Comparison of ENCODE assay signal across 18 cellular contexts in genomic region chr17:19494961-19495806, GRCh38.
"Had no signal": no experiment of that assay in that cellular context is flagged by ENCODE, and none has a peak within 500 bp of the region (broad histone marks: within the 10 kb centered on the region; RNA-seq: fewer than 3 reads in every experiment).

No MANE protein-coding gene starts in this region.

- H3K27me3 ChIP-seq: esophagus squamous epithelium, thyroid gland had no signal

- H3K9me3 Mint-ChIP-seq: activated T-cell treated with anti-CD3 and anti-CD28 coated beads, Interleukin-2, amount 50 U/mL, for 4 hours; nephron; stimulated activated naive CD8-positive, alpha-beta T cell treated with anti-CD3 and anti-CD28 coated beads, Interleukin-15, amount 100 ng/mL, for 72 hours; T-helper 2 cell treated with Interferon-gamma antibody and Interleukin-4, amounts not matched to agents 5 μg/mL and 100 μg/mL, for 36 hours had no signal

- H3K4me3 Mint-ChIP-seq: activated CD8-positive, alpha-beta memory T cell treated with anti-CD3 and anti-CD28 coated beads, Interleukin-2, amount 10 ng/mL, durations not matched to agents 7 days and 5 days; activated T-cell treated with anti-CD3 and anti-CD28 coated beads, Interleukin-2, amount 50 U/mL, for 4 hours; nephron; stimulated activated naive CD8-positive, alpha-beta T cell treated with anti-CD3 and anti-CD28 coated beads, Interleukin-15, amount 100 ng/mL, for 72 hours; T-helper 2 cell treated with Interferon-gamma antibody and Interleukin-4, amounts not matched to agents 5 μg/mL and 100 μg/mL, for 36 hours had no signal

- FAIRE-seq: bronchial epithelial cell, islet of Langerhans had no signal

- H3K27ac ChIP-seq: esophagus squamous epithelium, thyroid gland had no signal

- H3K4me3 ChIP-seq: esophagus squamous epithelium, thyroid gland had no signal

- H3K27ac Mint-ChIP-seq: activated CD8-positive, alpha-beta memory T cell treated with anti-CD3 and anti-CD28 coated beads, Interleukin-2, amount 10 ng/mL, durations not matched to agents 7 days and 5 days; nephron; stimulated activated naive CD8-positive, alpha-beta T cell treated with anti-CD3 and anti-CD28 coated beads, Interleukin-15, amount 100 ng/mL, for 72 hours; T-helper 2 cell treated with Interferon-gamma antibody and Interleukin-4, amounts not matched to agents 5 μg/mL and 100 μg/mL, for 36 hours had no signal

- DNase-seq: activated CD4-positive, alpha-beta T cell treated with anti-CD3 and anti-CD28 coated beads for 1 hour; activated CD4-positive, alpha-beta T cell treated with anti-CD3 and anti-CD28 coated beads, Interleukin-2, amount 50 U/mL, for 48 hours; activated CD8-positive, alpha-beta memory T cell treated with anti-CD3 and anti-CD28 coated beads, Interleukin-2, amount 10 ng/mL, durations not matched to agents 7 days and 5 days; activated gamma-delta T cell treated with Interleukin-2 at 50 U/mL for 16 hours; activated T-cell treated with anti-CD3 and anti-CD28 coated beads, Interleukin-2, amount 50 U/mL, for 4 hours; aorta; esophagus squamous epithelium; foreskin fibroblast; mammary epithelial cell; stimulated activated CD4-positive, alpha-beta T cell treated with anti-CD3 and anti-CD28 coated beads, Interleukin-15, amount 100 ng/mL, for 24 hours; stimulated activated CD4-positive, alpha-beta T cell treated with anti-CD3 and anti-CD28 coated beads, Interleukin-4, amount 100 ng/mL, for 4 hours; stimulated activated naive CD8-positive, alpha-beta T cell treated with anti-CD3 and anti-CD28 coated beads, Interleukin-15, amount 100 ng/mL, for 72 hours; thyroid gland had no signal

- ATAC-seq: activated CD8-positive, alpha-beta memory T cell treated with anti-CD3 and anti-CD28 coated beads, Interleukin-2, amount 10 ng/mL, durations not matched to agents 7 days and 5 days; activated T-cell treated with anti-CD3 and anti-CD28 coated beads, Interleukin-2, amount 50 U/mL, for 4 hours; left lobe of liver; stimulated activated naive CD8-positive, alpha-beta T cell treated with anti-CD3 and anti-CD28 coated beads, Interleukin-15, amount 100 ng/mL, for 72 hours had no signal

- H3K4me1 Mint-ChIP-seq: nephron; stimulated activated naive CD8-positive, alpha-beta T cell treated with anti-CD3 and anti-CD28 coated beads, Interleukin-15, amount 100 ng/mL, for 72 hours had no signal

- H3K36me3 ChIP-seq: esophagus squamous epithelium, thyroid gland had no signal

- H3K36me3 Mint-ChIP-seq: activated CD8-positive, alpha-beta memory T cell treated with anti-CD3 and anti-CD28 coated beads, Interleukin-2, amount 10 ng/mL, durations not matched to agents 7 days and 5 days had no signal
